In the genomic region with DNA sequence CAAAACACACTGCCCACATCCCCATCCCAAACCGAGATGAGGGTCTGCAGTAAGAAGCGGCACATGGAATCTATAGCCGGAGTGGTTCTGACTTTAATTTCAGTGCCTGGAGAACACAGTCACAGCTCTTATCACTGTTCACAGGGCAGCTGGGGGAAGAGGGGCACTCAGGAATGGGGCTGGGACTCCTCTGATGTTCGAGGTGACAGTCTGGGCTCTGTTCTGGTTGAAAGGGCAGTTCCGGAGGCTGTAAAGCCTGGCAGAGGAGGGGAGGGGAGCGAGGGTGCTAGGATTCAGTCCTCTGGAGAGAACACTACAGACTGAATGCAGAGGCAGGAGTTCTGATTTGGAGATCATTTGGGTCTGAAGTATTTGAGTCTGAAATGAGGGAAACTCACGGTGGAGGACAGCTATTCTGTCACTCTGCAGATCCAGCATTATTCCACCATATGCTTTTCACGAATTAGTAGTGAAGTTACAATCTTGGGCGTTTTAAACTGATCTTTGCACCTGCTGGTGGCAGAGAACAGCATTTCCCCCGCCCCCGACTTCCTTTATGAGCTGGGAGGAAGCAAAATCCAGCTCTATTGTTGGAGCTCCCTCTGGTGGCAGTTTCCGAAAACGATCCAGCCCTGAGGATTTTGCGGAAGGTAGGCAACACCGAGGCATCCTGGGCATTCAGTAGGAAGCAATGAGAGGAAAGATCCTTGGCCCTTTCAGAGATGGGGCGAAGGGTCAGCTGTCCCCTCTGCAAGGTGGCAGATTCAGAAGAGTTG, we compare ENCODE assay signal across 8 cellular contexts. TPM values are rescaled to one million over a fixed set of nuclear protein-coding genes. Genes with fewer than 3 reads are reported as not detected.
DNase-seq lines count a peak whose midpoint lies in the region; ATAC-seq, FAIRE-seq and TF ChIP-seq lines count a peak whose summit lies in the region.

No MANE protein-coding gene starts in this region.

- H3K4me3 ChIP-seq in WERI-Rb-1 (ENCODE audit: low read depth, low read length) = peak overlapping the region; percentile 45
- peak overlapping the region; percentile 48 to 70 for H3K4me3 ChIP-seq in kidney (ENCODE audit: low read length in 2 of 2)

- intact Hi-C loops in kidney (cut with DNase I) = loop anchor here (5.0 kb wide), 1 partner anchor 377 kb away; no protein-coding TSS in a partner anchor

- H3K27ac ChIP-seq in WERI-Rb-1 (no peak overlapping the region), caudate nucleus (ENCODE audit: low read depth, low read length) (no peak overlapping the region), kidney (ENCODE audit: low read depth in 2 of 2, low read length in 2 of 2) (no peak overlapping the region)

- peak; percentile 84 for DNase-seq in A172 (ENCODE audit: low spot score)
- peak; percentile 77 to 81 for DNase-seq in NCI-H2081 (lab: John Stamatoyannopoulos, UW)
- peak; percentile 85 for DNase-seq in WERI-Rb-1
- peak in 59 of 61 donors; percentile 25 to 94 (median 75) for DNase-seq in caudate nucleus (lab: John Stamatoyannopoulos, UW)
- peak; percentile 73 for DNase-seq in kidney
- peak; percentile 57 to 68 for DNase-seq in stimulated activated CD4-positive, alpha-beta T cell treated with anti-CD3 and anti-CD28 coated beads, Interleukin-15, amount 100 ng/mL, for 1 hour (ENCODE audit: low read depth in 1 of 2, low spot score in 1 of 2)

- peaks cover 4 to 9% of the 10 kb centered on the region in 2 donors for H3K4me1 ChIP-seq in kidney (ENCODE audit: control insufficient read depth in 1 of 2, insufficient read depth in 1 of 2, low read depth in 1 of 2, low read length in 2 of 2)

- H3K9me3 ChIP-seq in WERI-Rb-1 (ENCODE audit: severe bottlenecking) (no peaks in the 10 kb centered on the region), kidney (ENCODE audit: control insufficient read depth in 1 of 2, low read length in 2 of 2) (no peaks in the 10 kb centered on the region)

- H3K36me3 ChIP-seq in WERI-Rb-1 (no peaks in the 10 kb centered on the region), kidney (ENCODE audit: control insufficient read depth in 1 of 2, insufficient read depth in 2 of 2, low read length in 2 of 2) (no peaks in the 10 kb centered on the region)

- peaks cover 80% of the 10 kb centered on the region for H3K27me3 ChIP-seq in WERI-Rb-1 (ENCODE audit: insufficient read depth, low read depth, severe bottlenecking)

- no peak for TF ChIP-seq POLR2A in GM18505 (IDR thresholded peaks at IDR 0.05; ENCODE audit: borderline replicate concordance, extremely low read depth, insufficient read depth, insufficient read length)

- peak; percentile 82 for ATAC-seq in GM18505 (IDR thresholded peaks at IDR 0.05; ENCODE audit: unreplicated experiment)
- peak; percentile 82 for ATAC-seq in HG03025 (IDR thresholded peaks at IDR 0.05; ENCODE audit: low FRiP score, unreplicated experiment)

- peak; percentile 72 for FAIRE-seq in kidney (lab: Jason Lieb, UNC)

- TF ChIP-seq CTCF in WERI-Rb-1 (IDR thresholded peaks at IDR 0.05; ENCODE audit: low read depth, low read length) (peak; percentile 79), kidney (IDR thresholded peaks at IDR 0.05; ENCODE audit: borderline replicate concordance, extremely low read depth, insufficient read depth) (peak; percentile 85)

- H3K9ac ChIP-seq in kidney (ENCODE audit: low read length in 2 of 2) = no peak overlapping the region

RNA-seq across cellular contexts. Expression of a gene that starts 22.7 kb away (rescaled TPM):
- total RNA-seq in A172 (2014; rRNA removed; shearing (Covaris generic)) = not detected in 2 replicates
- not detected for total RNA-seq in kidney
- not detected for polyA plus RNA-seq in kidney (ENCODE audit: insufficient read depth, low read depth, low replicate concordance)

RNA-seq across cellular contexts. Expression of a gene that starts 36.6 kb away (rescaled TPM):
- not detected in 2 replicates for total RNA-seq in A172 (2014; rRNA removed; shearing (Covaris generic))
- total RNA-seq in kidney = not detected
- polyA plus RNA-seq in kidney (ENCODE audit: insufficient read depth, low read depth, low replicate concordance) = not detected
